8 cellular contexts compared by ENCODE assay signal in the genomic region with DNA sequence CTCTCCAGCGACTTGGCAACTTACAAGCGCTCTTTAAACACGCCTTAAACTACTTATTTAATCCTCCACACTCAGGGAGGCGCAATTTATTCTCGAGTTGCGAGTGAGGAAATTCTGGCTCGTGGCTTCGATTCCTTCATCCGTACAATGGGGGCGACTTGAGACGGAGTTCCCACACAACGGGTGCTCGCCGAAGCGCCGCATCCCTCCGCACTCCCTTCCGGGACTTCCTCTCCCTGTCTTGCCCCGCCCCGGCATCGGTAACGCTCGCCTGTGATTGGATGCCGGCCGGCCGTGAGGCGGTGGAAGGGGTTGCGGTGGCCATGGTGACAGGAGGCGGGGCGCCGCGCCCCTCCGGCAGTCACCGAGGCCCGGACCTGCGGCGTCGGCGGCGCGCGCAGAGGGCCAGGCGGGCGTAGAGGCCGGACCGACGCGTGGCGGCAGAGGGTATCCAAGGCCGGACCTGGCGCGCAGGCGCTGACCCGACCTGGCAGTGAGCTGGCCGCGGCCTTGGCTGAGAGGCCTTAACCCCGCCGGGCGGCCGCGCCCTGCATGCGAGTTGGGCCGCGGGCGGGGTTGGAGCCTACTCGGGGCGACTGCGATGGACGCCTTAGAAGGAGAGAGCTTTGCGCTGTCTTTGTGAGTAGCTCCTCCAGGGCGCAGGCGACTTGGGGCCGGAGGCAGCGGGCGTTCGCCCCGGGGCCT. TPM values are rescaled to one million over a fixed set of nuclear protein-coding genes. Genes with fewer than 3 reads are reported as not detected.
DNase-seq lines count a peak whose midpoint lies in the region; ATAC-seq and TF ChIP-seq lines count a peak whose summit lies in the region.

A gene (plus strand): TSS at position 493 of the 705 bp plus-strand sequence. CDS start 109 bp downstream, at position 602.

- H4K20me1 ChIP-seq in GM23248 (ENCODE audit: insufficient read depth), result no peaks in the 10 kb centered on the region
- no peaks in the 10 kb centered on the region for H4K20me1 ChIP-seq in fibroblast of lung (ENCODE audit: control insufficient read depth, extremely low read depth, insufficient read depth, low read length)

- POLR2A ChIA-PET in naive thymus-derived CD8-positive, alpha-beta T cell (lab: Charles Lee), result interaction anchor here (0.5 to 3.7 kb wide), 18 partner anchors 9 to 1050 kb away, joined by 3 to 24 read pairs (median 4); a partner anchor contains a TSS

- in situ Hi-C loops in GM23248 (cut with MboI), result no loop called here

- H3K79me2 ChIP-seq in GM23248 (ENCODE audit: insufficient read depth), result peaks cover 27% of the 10 kb centered on the region
- peaks cover 12% of the 10 kb centered on the region for H3K79me2 ChIP-seq in fibroblast of lung (ENCODE audit: control insufficient read depth, insufficient read depth, low read length)

- peaks cover 22% of the 10 kb centered on the region for H3F3A ChIP-seq in GM23248 (ENCODE audit: insufficient read depth)

- no peaks in the 10 kb centered on the region for H3K27me3 Mint-ChIP-seq in activated T-helper 17 cell treated with anti-CD3 and anti-CD28 coated beads, Interleukin-2, amount 50 U/mL, for 72 hours
- no peaks in the 10 kb centered on the region for H3K27me3 Mint-ChIP-seq in naive thymus-derived CD8-positive, alpha-beta T cell

- H3K4me3 ChIP-seq in GM23248 (peak within 1 kb of the TSS; percentile 92), fibroblast of lung (replicated peaks in 1 of 4; ENCODE audit: control extremely low read depth in 1 of 4, insufficient read depth in 1 of 4, low read depth in 3 of 4, low read length in 4 of 4) (peak within 1 kb of the TSS; percentile 75 to 96 (median 85))

- H3K27ac ChIP-seq in GM23248 (peak within 1 kb of the TSS; percentile 89), fibroblast of lung (ENCODE audit: insufficient read depth, low read length) (peak within 1 kb of the TSS; percentile 71)

- no peaks in the 10 kb centered on the region for H3K9me2 ChIP-seq in GM23248 (ENCODE audit: insufficient read depth)

- H3K9me3 ChIP-seq in GM23248 (ENCODE audit: low read depth), result no peaks in the 10 kb centered on the region
- H3K9me3 ChIP-seq in fibroblast of lung (ENCODE audit: control insufficient read depth, insufficient read depth, low read depth, low read length), result no peaks in the 10 kb centered on the region

- ATAC-seq in activated T-helper 17 cell treated with anti-CD3 and anti-CD28 coated beads, Interleukin-2, amount 50 U/mL, for 72 hours (replicated peaks), result peak; percentile 98
- ATAC-seq in naive thymus-derived CD8-positive, alpha-beta T cell, result peak; percentile 92 to 96

- no peak for TF ChIP-seq CTCF in fibroblast of lung (conservative IDR thresholded peaks at IDR 0.05 in 1 of 2, IDR thresholded peaks at IDR 0.05 in 1 of 2; ENCODE audit: low read depth in 1 of 2, low read length in 2 of 2)

- peak within 1 kb of the TSS; percentile 98 for H3K9ac ChIP-seq in GM23248
- peak within 1 kb of the TSS; percentile 92 for H3K9ac ChIP-seq in fibroblast of lung (ENCODE audit: insufficient read depth, low read length)

- H3K36me3 Mint-ChIP-seq in activated T-helper 17 cell treated with anti-CD3 and anti-CD28 coated beads, Interleukin-2, amount 50 U/mL, for 72 hours (ENCODE audit: low read depth), result peaks cover 43% of the 10 kb centered on the region
- H3K36me3 Mint-ChIP-seq in naive thymus-derived CD8-positive, alpha-beta T cell, result peaks cover 0 to 33% (median 10%) of the 10 kb centered on the region in 3 donors

- no peaks in the 10 kb centered on the region for H3K9me3 Mint-ChIP-seq in activated T-helper 17 cell treated with anti-CD3 and anti-CD28 coated beads, Interleukin-2, amount 50 U/mL, for 72 hours
- no peaks in the 10 kb centered on the region for H3K9me3 Mint-ChIP-seq in naive thymus-derived CD8-positive, alpha-beta T cell

- H3K4me2 ChIP-seq in GM23248 (ENCODE audit: unreplicated experiment) (peak within 1 kb of the TSS; percentile 98), fibroblast of lung (ENCODE audit: extremely low read depth, insufficient read depth, low read length) (peak within 1 kb of the TSS; percentile 86)

- peaks cover 16% of the 10 kb centered on the region for H3K4me1 Mint-ChIP-seq in activated T-helper 17 cell treated with anti-CD3 and anti-CD28 coated beads, Interleukin-2, amount 50 U/mL, for 72 hours
- peaks cover 11 to 33% (median 21%) of the 10 kb centered on the region in 4 donors for H3K4me1 Mint-ChIP-seq in naive thymus-derived CD8-positive, alpha-beta T cell

- WGBS in GM23248 (ENCODE audit: low coverage in 1 of 2, low lambda C conversion rate in 2 of 2, missing lambda C conversion rate in 2 of 2), 2 experiments, result 1% methylated on average over 58 to 75 of the region's 77 CpGs

- H3K4me1 ChIP-seq in GM23248 (ENCODE audit: insufficient read depth) (0 out of 2 replicates have a peak, but pooled peaks cover 6% of the 10 kb centered on the region), fibroblast of lung (ENCODE audit: control insufficient read depth, extremely low read depth, insufficient read depth, low read length) (peaks cover 3% of the 10 kb centered on the region)

- H2AFZ ChIP-seq in GM23248, result peak within 1 kb of the TSS; percentile 84
- H2AFZ ChIP-seq in fibroblast of lung (ENCODE audit: low read length), result peak within 1 kb of the TSS; percentile 22

- H3K4me3 Mint-ChIP-seq in activated T-helper 17 cell treated with anti-CD3 and anti-CD28 coated beads, Interleukin-2, amount 50 U/mL, for 72 hours, result peak within 1 kb of the TSS; percentile 97
- H3K4me3 Mint-ChIP-seq in naive thymus-derived CD8-positive, alpha-beta T cell, result peak within 1 kb of the TSS; percentile 87 to 96 (median 94)

- H3K36me3 ChIP-seq in GM23248 (ENCODE audit: low read depth) (peaks cover 23% of the 10 kb centered on the region), fibroblast of lung (ENCODE audit: control insufficient read depth, insufficient read depth, low read length) (peaks cover 11% of the 10 kb centered on the region)

- H3K27me3 ChIP-seq in GM23248 (replicated peaks; ENCODE audit: insufficient read depth) (no peaks in the 10 kb centered on the region), fibroblast of lung (ENCODE audit: control insufficient read depth, insufficient read depth, low read length) (no peaks in the 10 kb centered on the region)

- peak within 1 kb of the TSS; percentile 94 for H3K27ac Mint-ChIP-seq in activated T-helper 17 cell treated with anti-CD3 and anti-CD28 coated beads, Interleukin-2, amount 50 U/mL, for 72 hours
- H3K27ac Mint-ChIP-seq in naive thymus-derived CD8-positive, alpha-beta T cell, result peak within 1 kb of the TSS; percentile 93 to 97 (median 96)

- DNase-seq in Daoy (ENCODE audit: low read depth), result peak; percentile 98
- DNase-seq in GM23248, result peak; percentile 99
- peak; percentile 96 for DNase-seq in LHCN-M2 (ENCODE audit: low read depth)
- peak; percentile 99 for DNase-seq in RPMI8226
- peak; percentile 97 to 98 for DNase-seq in fibroblast of lung (ENCODE audit: low read depth in 2 of 2)
- peak; percentile 95 to 98 (median 97) for DNase-seq in naive thymus-derived CD8-positive, alpha-beta T cell
- peak; percentile 91 to 97 (median 96) for DNase-seq in stimulated activated naive CD4-positive, alpha-beta T cell (lab: John Stamatoyannopoulos, UW)

RNA-seq across cellular contexts. Expression of the gene that starts here (rescaled TPM):
- 53.1 and 62.0 TPM in 2 replicates for total RNA-seq in Daoy (2014; rRNA removed; shearing (Covaris generic))
- 116 and 136 TPM in 2 replicates for total RNA-seq in GM23248 (2014; rRNA removed; shearing (Covaris generic))
- polyA plus RNA-seq in GM23248 (2016; fragmentation: Nextera tagmentation; extraction: Ambion mirVana), result 111 and 114 TPM in 2 replicates
- 73.9 and 76.1 TPM in 2 replicates for total RNA-seq in LHCN-M2 (2014; rRNA removed)
- polyA plus RNA-seq in LHCN-M2 (2012), result 40.8 TPM
- total RNA-seq in activated T-helper 17 cell treated with anti-CD3 and anti-CD28 coated beads, Interleukin-2, amount 50 U/mL, for 72 hours, result 10 to 100 TPM; 17.0 to 23.5 TPM
- 53.2 and 65.7 TPM in 2 replicates for total RNA-seq in fibroblast of lung
- polyA plus RNA-seq in fibroblast of lung, result 149 and 173 TPM in 2 replicates
- 82.2 and 88.8 TPM in 2 replicates for polyA plus RNA-seq in fibroblast of lung (2012)
- 48.4 and 51.0 TPM in 2 replicates for polyA minus RNA-seq in fibroblast of lung (ENCODE audit: low replicate concordance)
- total RNA-seq in naive thymus-derived CD8-positive, alpha-beta T cell, result 10 to 100 TPM; 58.0 to 61.3 TPM
- 100 to 1,000 TPM; 148 to 154 (median 153) TPM for polyA plus RNA-seq in naive thymus-derived CD8-positive, alpha-beta T cell

Comparison
In these comparisons a context has a peak if more than half of its experiments do, and no peak if none do; other contexts are left out.
1. Peak in every context shown above with its lines: DNase-seq, ATAC-seq, H3K4me3 ChIP-seq and H3K27ac ChIP-seq.